In the genomic region with DNA sequence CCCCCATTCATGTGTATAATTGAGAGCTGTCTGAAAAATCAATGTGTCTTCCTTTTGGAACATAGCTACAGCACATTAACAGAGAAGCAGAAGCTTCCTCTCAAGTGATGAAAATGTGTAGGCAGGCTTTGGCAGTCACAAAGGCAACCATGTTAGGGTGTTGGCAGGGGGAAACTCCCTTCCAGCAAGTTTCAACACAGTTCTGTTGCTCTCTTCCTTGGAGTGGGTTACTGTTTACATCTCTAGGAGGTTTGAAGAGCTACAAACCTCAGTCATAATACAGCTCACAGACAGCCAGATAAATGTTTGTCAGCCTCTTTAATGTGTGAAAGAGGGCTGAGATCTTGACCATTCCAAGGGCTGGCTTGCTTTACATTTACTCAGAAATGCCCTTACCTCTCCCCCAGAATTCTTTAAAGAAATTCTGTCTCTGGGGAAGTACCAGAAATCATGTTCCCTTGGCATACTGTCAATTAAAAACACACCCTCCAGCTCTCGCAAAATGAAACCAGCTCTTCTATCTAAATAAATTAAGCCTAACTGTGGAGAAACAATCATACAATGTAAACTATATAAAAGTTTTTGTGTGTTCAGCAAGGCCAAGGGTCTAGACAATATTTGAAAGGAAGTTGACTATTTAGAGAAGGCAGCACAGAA, we compare ENCODE assay signal across 12 cellular contexts. TPM values are rescaled to one million over a fixed set of nuclear protein-coding genes. Genes with fewer than 3 reads are reported as not detected.
DNase-seq lines count a peak whose midpoint lies in the region; ATAC-seq, FAIRE-seq and TF ChIP-seq lines count a peak whose summit lies in the region.
"Had no signal": no experiment of that assay in that cellular context is flagged by ENCODE, and none has a peak within 500 bp of the region (broad histone marks: within the 10 kb centered on the region; RNA-seq: fewer than 3 reads in every experiment).

No MANE protein-coding gene starts in this region.

- TF ChIP-seq POLR2A in A549 (IDR thresholded peaks at IDR 0.05; ENCODE audit: low read length) = no peak
- TF ChIP-seq POLR2A in GM12878 (IDR thresholded peaks at IDR 0.05; ENCODE audit: low read depth, low read length) = no peak

- in situ Hi-C loops in GM12878 (cut with MboI) = no loop called here
- in situ Hi-C loops in HAP-1 (cut with MboI; ENCODE audit: low sequenced_read_pairs) = no loop called here

- TF ChIP-seq CTCF in A549 (IDR thresholded peaks at IDR 0.05) (no peak), GM12865 (IDR thresholded peaks at IDR 0.05; ENCODE audit: insufficient read depth, low read depth, low read length, missing control alignments) (no peak), GM12878 (IDR thresholded peaks at IDR 0.05 in 2 of 3, conservative IDR thresholded peaks at IDR 0.05 in 1 of 3; ENCODE audit: control insufficient read depth in 2 of 3, extremely low read depth in 1 of 3, insufficient read depth in 1 of 3, low read depth in 3 of 3, low read length in 3 of 3) (no peak), lower lobe of right lung (IDR thresholded peaks at IDR 0.05) (no peak), SK-N-SH (IDR thresholded peaks at IDR 0.05) (no peak)

- WGBS in A549 (ENCODE audit: missing lambda C conversion rate) = 54% methylated on average over 1 of the region's 1 CpG
- 29% methylated on average over 1 of the region's 1 CpG for WGBS in GM12878 (ENCODE audit: insufficient coverage, insufficient replicate concordance, low lambda C conversion rate, missing lambda C conversion rate)
- 29% methylated on average over 1 of the region's 1 CpG for WGBS in SK-N-SH (ENCODE audit: low lambda C conversion rate)

- no peaks in the 10 kb centered on the region for H3K27me3 ChIP-seq in GM12878 (replicated peaks in 1 of 2; ENCODE audit: control insufficient read depth in 2 of 2, insufficient read depth in 2 of 2, low read length in 1 of 2)
- no peaks in the 10 kb centered on the region for H3K27me3 ChIP-seq in lower lobe of right lung (ENCODE audit: low read depth)
- peaks cover 5% of the 10 kb centered on the region for H3K27me3 ChIP-seq in SK-N-SH (ENCODE audit: insufficient read depth)
- H3K27me3 ChIP-seq in HAP-1 (ENCODE audit: low read depth) = no peaks in the 10 kb centered on the region

- H4K20me1 ChIP-seq in GM12878 (ENCODE audit: control insufficient read depth, insufficient read depth) (no peaks in the 10 kb centered on the region), SK-N-SH (ENCODE audit: insufficient read depth) (no peaks in the 10 kb centered on the region)

- no TSS peak for BruUV-seq in GM12878 (replicated peaks; lab: Mats Ljungman, UMichigan)

- H3K9me3 ChIP-seq in A549 = no peaks in the 10 kb centered on the region
- no peaks in the 10 kb centered on the region for H3K9me3 ChIP-seq in GM12878 (replicated peaks; ENCODE audit: control insufficient read depth, insufficient read depth, low read length)
- H3K9me3 ChIP-seq in lower lobe of right lung = no peaks in the 10 kb centered on the region
- H3K9me3 ChIP-seq in SK-N-SH = no peaks in the 10 kb centered on the region
- no peaks in the 10 kb centered on the region for H3K9me3 ChIP-seq in HAP-1

- RAD21 ChIA-PET in GM12878 (lab: Charles Lee; ENCODE audit: unreplicated experiment) = interaction anchor here (0.8 to 1.4 kb wide), 8 partner anchors 16 to 40 kb away, joined by 3 to 8 read pairs (median 4); a partner anchor contains a TSS

- POLR2A ChIA-PET in A549 (lab: Yijun Ruan, JAX) (no interaction called here), GM12878 (lab: Charles Lee) (interaction anchor here (1.2 to 1.8 kb wide), 3 partner anchors 18 to 35 kb away, joined by 4 to 10 read pairs (median 6); a partner anchor contains a TSS), SK-N-SH (lab: Yijun Ruan, JAX) (no interaction called here)

- intact Hi-C loops in GM12878 (cut with micrococcal nuclease; ENCODE audit: unreplicated experiment) (no loop called here), lower lobe of right lung (cut with DNase I) (no loop called here)

- CTCF ChIA-PET in A549 (lab: Yijun Ruan, JAX) (no interaction called here), GM12878 (lab: Yijun Ruan, JAX) (interaction anchor here (0.8 to 1.4 kb wide), 8 partner anchors 8 to 56 kb away, joined by 3 to 8 read pairs (median 3); no protein-coding TSS in a partner anchor), SK-N-SH (lab: Yijun Ruan, JAX) (interaction anchor here (1.0 to 1.4 kb wide), 2 partner anchors 10 to 19 kb away, joined by 3 read pairs; a partner anchor contains a TSS)

- no peak for TF ChIP-seq EP300 in A549 (IDR thresholded peaks at IDR 0.05)
- no peak for TF ChIP-seq EP300 in GM12878 (IDR thresholded peaks at IDR 0.05; ENCODE audit: borderline replicate concordance in 1 of 2, control insufficient read depth in 1 of 2, low read depth in 2 of 2, low read length in 2 of 2)
- no peak for TF ChIP-seq EP300 in SK-N-SH (IDR thresholded peaks at IDR 0.05; ENCODE audit: borderline replicate concordance in 1 of 2, low read depth in 1 of 2, low read length in 1 of 2)

- H3K36me3 ChIP-seq in GM12878 (ENCODE audit: control insufficient read depth in 2 of 2, insufficient read depth in 2 of 2, low read length in 1 of 2) (no peaks in the 10 kb centered on the region), lower lobe of right lung (no peaks in the 10 kb centered on the region), SK-N-SH (replicated peaks in 1 of 2; ENCODE audit: control insufficient read depth in 1 of 2, insufficient read depth in 2 of 2, low read length in 1 of 2) (no peaks in the 10 kb centered on the region), HAP-1 (replicated peaks) (no peaks in the 10 kb centered on the region)

- no peaks in the 10 kb centered on the region for H3K4me1 ChIP-seq in A549
- no peaks in the 10 kb centered on the region for H3K4me1 ChIP-seq in GM12878 (ENCODE audit: control insufficient read depth, insufficient read depth, low read length)
- peaks cover 10% of the 10 kb centered on the region for H3K4me1 ChIP-seq in lower lobe of right lung
- H3K4me1 ChIP-seq in SK-N-SH (ENCODE audit: control insufficient read depth in 1 of 2, insufficient read depth in 2 of 2, low read depth in 1 of 2, low read length in 1 of 2) = peaks cover 0 to 2% of the 10 kb centered on the region in 2 experiments; a peak in 2 of 4 replicates
- no peaks in the 10 kb centered on the region for H3K4me1 ChIP-seq in HAP-1

- H3K9ac ChIP-seq in GM12878 (ENCODE audit: control insufficient read depth, insufficient read depth, low read length) = no peak overlapping the region
- no peak overlapping the region for H3K9ac ChIP-seq in SK-N-SH

- no peaks in the 10 kb centered on the region for H3F3A ChIP-seq in SK-N-SH (replicated peaks; ENCODE audit: insufficient read depth)

- H3K79me2 ChIP-seq in GM12878 (ENCODE audit: control insufficient read depth, insufficient read depth, low read length) (no peaks in the 10 kb centered on the region), SK-N-SH (ENCODE audit: insufficient read depth) (no peaks in the 10 kb centered on the region; the same call in 1 of the 2 replicates)

- FAIRE-seq in A549 (lab: Jason Lieb, UNC) = peak; percentile 7
- FAIRE-seq in GM12878 (lab: Jason Lieb, UNC) = no peak

- TF ChIP-seq RAD21 in A549 (conservative IDR thresholded peaks at IDR 0.05 in 1 of 2, IDR thresholded peaks at IDR 0.05 in 1 of 2) (no peak), GM12878 (IDR thresholded peaks at IDR 0.05; ENCODE audit: insufficient read depth, low read depth, low read length) (no peak), SK-N-SH (IDR thresholded peaks at IDR 0.05; ENCODE audit: low read length) (no peak)

- H3K27ac ChIP-seq in A549 (no peak overlapping the region), GM12878 (ENCODE audit: control insufficient read depth, insufficient read depth) (no peak overlapping the region), lower lobe of right lung (peak overlapping the region; percentile 46), SK-N-SH (ENCODE audit: low read depth in 2 of 2, low read length in 1 of 2) (no peak overlapping the region)

- no peak overlapping the region for H3K4me2 ChIP-seq in A549
- H3K4me2 ChIP-seq in GM12878 (ENCODE audit: control insufficient read depth, insufficient read depth) = no peak overlapping the region
- H3K4me2 ChIP-seq in SK-N-SH = no peak overlapping the region
- H3K4me2 ChIP-seq: GM23338 had no signal

- H3K9me2 ChIP-seq in SK-N-SH = no peaks in the 10 kb centered on the region

- DNase-seq in A549 (ENCODE audit: low read depth in 1 of 2, low spot score in 1 of 2) (no peak), GM12865 (ENCODE audit: low read depth) (peak; percentile 2), GM12878 (ENCODE audit: low read depth, low spot score) (no peak), lower lobe of right lung (no peak), SK-N-SH (no peak), HAP-1 (ENCODE audit: low spot score in 2 of 2) (no peak), HT-29 (ENCODE audit: low spot score) (no peak), NAMALWA (ENCODE audit: low spot score) (no peak)
- DNase-seq: activated naive CD4-positive, alpha-beta T cell; kidney glomerular epithelial cell; MM.1S had no signal

- peak overlapping the region; percentile 18; the same call in 1 of the 2 replicates for H2AFZ ChIP-seq in GM12878 (ENCODE audit: control insufficient read depth, low read depth, low read length)
- H2AFZ ChIP-seq in SK-N-SH (ENCODE audit: low read depth) = no peak overlapping the region
- H2AFZ ChIP-seq: GM23338 had no signal

- H3K4me3 ChIP-seq in A549 = no peak overlapping the region
- H3K4me3 ChIP-seq in GM12865 (ENCODE audit: low read depth, low read length) = no peak overlapping the region
- H3K4me3 ChIP-seq in GM12878 = no peak overlapping the region
- H3K4me3 ChIP-seq in lower lobe of right lung = no peak overlapping the region
- H3K4me3 ChIP-seq in SK-N-SH (ENCODE audit: low read depth in 2 of 2, low read length in 1 of 2) = no peak overlapping the region
- no peak overlapping the region for H3K4me3 ChIP-seq in HAP-1
- H3K4me3 ChIP-seq: GM23338 had no signal

- SMC1A ChIA-PET in GM12878 (lab: Charles Lee; ENCODE audit: uncharacterized antibody, unreplicated experiment) = interaction anchor here (1.0 to 1.8 kb wide), 11 partner anchors 8 to 49 kb away, joined by 3 to 8 read pairs (median 5); a partner anchor contains a TSS

- ATAC-seq in A549 = no peak
- peak; percentile 82 for ATAC-seq in GM12878
- peak; percentile 86 to 94 for ATAC-seq in lower lobe of right lung
- ATAC-seq: GM23338 had no signal

RNA-seq across cellular contexts. Expression of a gene that starts 18.9 kb away (rescaled TPM):
- polyA plus RNA-seq in A549 (2011; rRNA removed) (12.3 and 15.6 TPM in 2 replicates), A549 (2017; fragmentation: RNase III; extraction: RNeasy Plus Mini Kit Qiagen cat#74134 plus additional on column Dnase treatment) (12.8 to 14.6 TPM (median 14.3 TPM) in 3 replicates), GM12878 (2011; rRNA removed) (19.6 and 31.4 TPM in 2 replicates), GM12878 (2014; fragmentation: Illumina TruSeq; extraction: Trizol) (23.3 and 29.3 TPM in 2 replicates), GM12878 (2014; fragmentation: Nextera tagmentation; extraction: Ambion mirVana) (1 to 10 TPM; 5.2 to 5.4 TPM), GM12878 (2014; rRNA removed) (9.3 and 11.3 TPM in 2 replicates), GM12878 (2016; fragmentation: Nextera tagmentation; extraction: Ambion mirVana) (10 to 100 TPM; 21.3 to 23.6 TPM), SK-N-SH (2012; rRNA removed) (1.2 and 1.5 TPM in 2 replicates)
- polyA plus RNA-seq in A549 (2012; cell fraction: cytosol; rRNA removed) = 1.5 and 1.7 TPM in 2 replicates
- 0.86 and 1.7 TPM in 2 replicates for polyA plus RNA-seq in A549 (2012; cell fraction: nucleus; rRNA removed)
- polyA minus RNA-seq in A549 (2011; rRNA and poly(A)+ RNA removed) = 10.2 and 10.4 TPM in 2 replicates
- total RNA-seq in GM12878 (2013; cell fraction: nucleolus; rRNA removed) = 28.0 and 28.4 TPM in 2 replicates
- total RNA-seq in GM12878 (2014; rRNA removed) (14.1 and 17.7 TPM in 2 replicates), GM12878 (2014; rRNA removed; fragmentation: Illumina TruSeq; extraction: Trizol) (25.6 and 26.3 TPM in 2 replicates), GM12878 (2021) (17.1 and 18.3 TPM in 2 replicates), lower lobe of right lung (21.4 TPM)
- polyA plus RNA-seq in GM12878 (2011; ENCODE audit: low read depth) = 5.0 TPM
- polyA plus RNA-seq in GM12878 (2011; cell fraction: cytosol; rRNA removed) = 7.1 and 9.1 TPM in 2 replicates
- 12.2 and 14.4 TPM in 2 replicates for polyA plus RNA-seq in GM12878 (2011; cell fraction: nucleus; rRNA removed)
- 10.1 and 12.4 TPM in 2 replicates for polyA plus RNA-seq in GM12878 (2012)
- polyA minus RNA-seq in GM12878 (2011; rRNA and poly(A)+ RNA removed) = 20.7 and 40.7 TPM in 2 replicates
- polyA minus RNA-seq in GM12878 (2011; cell fraction: cytosol; rRNA and poly(A)+ RNA removed) = 10.4 and 12.5 TPM in 2 replicates
- 10.9 and 11.7 TPM in 2 replicates for polyA minus RNA-seq in GM12878 (2011; cell fraction: nucleus; rRNA and poly(A)+ RNA removed)
- polyA plus RNA-seq in SK-N-SH (2012; cell fraction: cytosol; rRNA removed) = 2.0 and 2.7 TPM in 2 replicates
- polyA plus RNA-seq in SK-N-SH (2012; cell fraction: nucleus; rRNA removed) = 0.53 and 1.1 TPM in 2 replicates
- total RNA-seq in HT-29 (2014; rRNA removed; shearing (Covaris generic)) = 6.1 TPM in 2 replicates

RNA-seq across cellular contexts. Expression of a gene that starts 41.8 kb away (rescaled TPM):
- polyA plus RNA-seq in A549 (2011; rRNA removed) (0.03 and 0.16 TPM in 2 replicates), A549 (2017; fragmentation: RNase III; extraction: RNeasy Plus Mini Kit Qiagen cat#74134 plus additional on column Dnase treatment) (0.03 TPM in 1 of 3 replicates, not detected in the others), GM12878 (2011; rRNA removed) (5.4 and 5.6 TPM in 2 replicates), GM12878 (2014; fragmentation: Illumina TruSeq; extraction: Trizol) (2.6 TPM in 2 replicates), GM12878 (2014; fragmentation: Nextera tagmentation; extraction: Ambion mirVana) (1 to 10 TPM in 1 of 2 experiments, under 1 TPM in 1; 0.98 to 1.0 TPM), GM12878 (2014; rRNA removed) (0.91 and 1.5 TPM in 2 replicates), GM12878 (2016; fragmentation: Nextera tagmentation; extraction: Ambion mirVana) (1 to 10 TPM; 1.2 to 1.4 TPM), SK-N-SH (2012; rRNA removed) (0.03 and 0.08 TPM in 2 replicates)
- polyA plus RNA-seq in A549 (2012; cell fraction: cytosol; rRNA removed) = 0.03 and 0.04 TPM in 2 replicates
- 0.01 and 0.04 TPM in 2 replicates for polyA plus RNA-seq in A549 (2012; cell fraction: nucleus; rRNA removed)
- polyA minus RNA-seq in A549 (2011; rRNA and poly(A)+ RNA removed) = not detected in 2 replicates
- total RNA-seq in GM12878 (2013; cell fraction: nucleolus; rRNA removed) = 1.7 and 1.9 TPM in 2 replicates
- total RNA-seq in GM12878 (2014; rRNA removed) (0.90 and 1.3 TPM in 2 replicates), GM12878 (2014; rRNA removed; fragmentation: Illumina TruSeq; extraction: Trizol) (1.3 and 1.4 TPM in 2 replicates), GM12878 (2021) (1.5 and 1.6 TPM in 2 replicates), lower lobe of right lung (2.7 TPM)
- polyA plus RNA-seq in GM12878 (2011; ENCODE audit: low read depth) = 0.51 TPM
- 4.0 and 4.6 TPM in 2 replicates for polyA plus RNA-seq in GM12878 (2011; cell fraction: cytosol; rRNA removed)
- 3.2 and 3.8 TPM in 2 replicates for polyA plus RNA-seq in GM12878 (2011; cell fraction: nucleus; rRNA removed)
- polyA plus RNA-seq in GM12878 (2012) = 0.93 and 0.95 TPM in 2 replicates
- polyA minus RNA-seq in GM12878 (2011; rRNA and poly(A)+ RNA removed) = 4.5 and 4.7 TPM in 2 replicates
- polyA minus RNA-seq in GM12878 (2011; cell fraction: cytosol; rRNA and poly(A)+ RNA removed) = 0.94 and 1.6 TPM in 2 replicates
- 1.1 and 1.7 TPM in 2 replicates for polyA minus RNA-seq in GM12878 (2011; cell fraction: nucleus; rRNA and poly(A)+ RNA removed)
- polyA plus RNA-seq in SK-N-SH (2012; cell fraction: cytosol; rRNA removed) = 0.03 and 0.05 TPM in 2 replicates
- polyA plus RNA-seq in SK-N-SH (2012; cell fraction: nucleus; rRNA removed) = 0.02 TPM in 1 of 2 replicates, not detected in the other
- total RNA-seq in HT-29 (2014; rRNA removed; shearing (Covaris generic)) = not detected in 2 replicates

Comparison
In these comparisons a context has a peak if more than half of its experiments do, and no peak if none do; other contexts are left out.
1. ATAC-seq: peak in GM12878 (single experiment) and lower lobe of right lung (2 of 2); none in A549 (0 of 2).